15 cellular contexts compared by ENCODE assay signal in genomic region chr15:25246641-25247417, GRCh38.
A peak's percentile ranks its signal among the peaks of the same experiment; 100 is the strongest.
DNase-seq lines count a peak whose midpoint lies in the region; ATAC-seq and TF ChIP-seq lines count a peak whose summit lies in the region.
"Had no signal": no experiment of that assay in that cellular context is flagged by ENCODE, and none has a peak within 500 bp of the region (broad histone marks: within the 10 kb centered on the region; RNA-seq: fewer than 3 reads in every experiment).

No MANE protein-coding gene starts in this region.

- H3K4me3 Mint-ChIP-seq in type B pancreatic cell = no peak overlapping the region
- H3K4me3 Mint-ChIP-seq: memory B cell, nephron progenitor cell, T-cell had no signal

- TF ChIP-seq CTCF in coronary artery (IDR thresholded peaks at IDR 0.05) (no peak), lower lobe of right lung (IDR thresholded peaks at IDR 0.05) (no peak), type B pancreatic cell (conservative IDR thresholded peaks at IDR 0.05) (no peak)

- no peaks in the 10 kb centered on the region for H3K4me1 ChIP-seq in lower lobe of right lung

- no peak overlapping the region for H3K27ac Mint-ChIP-seq in type B pancreatic cell
- H3K27ac Mint-ChIP-seq: memory B cell, nephron progenitor cell, T-cell had no signal

- no peaks in the 10 kb centered on the region for H3K27me3 ChIP-seq in lower lobe of right lung (ENCODE audit: low read depth)

- DNase-seq in cardiac septum (ENCODE audit: low spot score) (peak; percentile 73), Right ventricle myocardium inferior (ENCODE audit: missing footprints) (no peak), coronary artery (ENCODE audit: low spot score) (peak; percentile 64), lower lobe of right lung (peak; percentile 34), type B pancreatic cell (ENCODE audit: extremely low spot score, unreplicated experiment) (peak; percentile 55), SKM-1 treated with dmso at 0.1 percent for 144 hours (lab: John Stamatoyannopoulos, UW; ENCODE audit: unreplicated experiment) (no peak), NCI-H446 (lab: John Stamatoyannopoulos, UW) (no peak)
- DNase-seq: NCI-H1694; NCI-H345; nephron progenitor cell; NK-92 treated with Interleukin-12 subunit alpha and Interleukin-12 subunit beta, amount 100 ng/mL, for 24 hours had no signal

- no peaks in the 10 kb centered on the region for H3K4me1 Mint-ChIP-seq in type B pancreatic cell (ENCODE audit: unreplicated experiment)
- H3K4me1 Mint-ChIP-seq: memory B cell, nephron progenitor cell, T-cell had no signal

- H3K36me3 Mint-ChIP-seq in type B pancreatic cell = no peaks in the 10 kb centered on the region
- H3K36me3 Mint-ChIP-seq: memory B cell, T-cell had no signal

- ATAC-seq in Right ventricle myocardium inferior (no peak), lower lobe of right lung (no peak), HG03196 (IDR thresholded peaks at IDR 0.05; ENCODE audit: unreplicated experiment) (no peak)
- ATAC-seq: esophagus mucosa, T-cell had no signal

- H3K27me3 Mint-ChIP-seq in type B pancreatic cell = no peaks in the 10 kb centered on the region
- H3K27me3 Mint-ChIP-seq: memory B cell, T-cell had no signal

- peaks cover 16% of the 10 kb centered on the region for H3K9me3 ChIP-seq in lower lobe of right lung

- intact Hi-C loops in cardiac septum (cut with DNase I) (no loop called here), Right ventricle myocardium inferior (cut with DNase I) (no loop called here), lower lobe of right lung (cut with DNase I) (no loop called here)

- H3K4me3 ChIP-seq in coronary artery (no peak overlapping the region), lower lobe of right lung (no peak overlapping the region)

- no peaks in the 10 kb centered on the region for H3K36me3 ChIP-seq in lower lobe of right lung

- no peaks in the 10 kb centered on the region for H3K9me3 Mint-ChIP-seq in type B pancreatic cell
- H3K9me3 Mint-ChIP-seq: memory B cell had no signal

- H3K27ac ChIP-seq in coronary artery = no peak overlapping the region
- H3K27ac ChIP-seq in lower lobe of right lung = no peak overlapping the region

Comparison
In these comparisons a context has a peak if more than half of its experiments do, and no peak if none do; other contexts are left out.
1. DNase-seq: peak in cardiac septum (single experiment), coronary artery (single experiment), lower lobe of right lung (single experiment) and type B pancreatic cell (single experiment); none in Right ventricle myocardium inferior (single experiment), SKM-1 treated with dmso at 0.1 percent for 144 hours (single experiment) and NCI-H446 (0 of 2).